Comparison of ENCODE assay signal across 19 cellular contexts in the genomic region with DNA sequence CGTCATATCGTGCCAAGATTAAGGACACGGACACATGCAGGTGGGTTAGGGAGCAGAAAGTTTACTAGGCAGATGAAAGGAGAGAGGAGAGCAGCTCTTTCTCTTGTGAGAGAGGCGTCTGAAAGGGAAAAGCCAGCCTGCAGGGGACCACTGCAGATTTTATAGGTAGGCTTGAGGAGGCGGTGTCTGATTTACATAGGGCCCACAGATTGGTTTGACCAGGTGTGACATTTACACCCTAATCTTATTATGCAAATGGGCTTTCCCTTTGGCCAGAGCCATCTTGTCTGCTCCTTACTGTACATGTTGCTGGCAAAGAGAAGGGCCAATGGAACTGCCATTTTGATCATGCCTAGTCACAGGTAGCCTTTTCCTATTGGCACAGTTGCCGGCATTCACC.
DNase-seq lines count a peak whose midpoint lies in the region; ATAC-seq, FAIRE-seq and TF ChIP-seq lines count a peak whose summit lies in the region.
"Had no signal": no experiment of that assay in that cellular context is flagged by ENCODE, and none has a peak within 500 bp of the region (broad histone marks: within the 10 kb centered on the region; RNA-seq: fewer than 3 reads in every experiment).

No MANE protein-coding gene starts in this region.

- no peak overlapping the region for H4K12ac ChIP-seq in trophoblast cell (ENCODE audit: low read depth, low read length)

- H3K4me1 ChIP-seq in K562 (replicated peaks in 1 of 2; ENCODE audit: control insufficient read depth in 2 of 2, insufficient read depth in 2 of 2, low read length in 2 of 2) (no peaks in the 10 kb centered on the region), trophoblast cell (ENCODE audit: control insufficient read depth in 1 of 2, insufficient read depth in 2 of 2, low read length in 2 of 2) (peaks cover 6 to 8% of the 10 kb centered on the region in 2 experiments)

- ATAC-seq in K562 (peak; percentile 42; the same call in 2 of the 3 replicates), GM19467 (IDR thresholded peaks at IDR 0.05; ENCODE audit: unreplicated experiment) (no peak)

- peak overlapping the region; percentile 30 for H2BK120ac ChIP-seq in trophoblast cell (ENCODE audit: insufficient read depth, low read length, poor library complexity)

- no peak for TF ChIP-seq POLR2A in K562 (conservative IDR thresholded peaks at IDR 0.05)

- H2AFZ ChIP-seq in K562 (ENCODE audit: low read depth, low read length) (no peak overlapping the region), trophoblast cell (ENCODE audit: insufficient read depth, low read length, poor library complexity) (no peak overlapping the region)
- H2AFZ ChIP-seq: PC-9 had no signal

- H2AK5ac ChIP-seq in trophoblast cell (ENCODE audit: low read length) = no peak overlapping the region

- H3K79me2 ChIP-seq in K562 (ENCODE audit: control insufficient read depth, insufficient read depth, low read length) (no peaks in the 10 kb centered on the region), trophoblast cell (ENCODE audit: control insufficient read depth, insufficient read depth, low read length, poor library complexity) (no peaks in the 10 kb centered on the region)

- no peak for TF ChIP-seq EP300 in K562 (IDR thresholded peaks at IDR 0.05; ENCODE audit: low read length)

- DNase-seq in ELF-1 (ENCODE audit: low read depth, low spot score) (peak; percentile 33), NAMALWA (ENCODE audit: low spot score) (peak; percentile 9), K562 (ENCODE audit: extremely low read depth in 1 of 4, low spot score in 3 of 4) (no peak), trophoblast cell (no peak), medulla oblongata (ENCODE audit: extremely low spot score) (no peak), HUDEP-2 (lab: John Stamatoyannopoulos, UW; ENCODE audit: unreplicated experiment in 76 of 76) (no peak)
- DNase-seq: DMS 273 treated with DMSO at 0.1 percent for 48 hours, DND-41, MM.1S, NCI-H1092 treated with DMSO at 0.1 percent for 48 hours, NCI-H187, NCI-H2171, PC-9, SIG-M5, T-helper 1 cell had no signal

- no TSS peak for BruUV-seq in K562 (replicated peaks; lab: Mats Ljungman, UMichigan)

- H3K9ac ChIP-seq in K562 (ENCODE audit: insufficient read depth in 1 of 2, low read depth in 2 of 2, low read length in 2 of 2) (no peak overlapping the region), trophoblast cell (ENCODE audit: low read length) (no peak overlapping the region)

- H4K91ac ChIP-seq in trophoblast cell (ENCODE audit: low read depth, low read length) = peak overlapping the region; percentile 55

- in situ Hi-C loops in K562 (cut with MboI) = no loop called here

- H2BK12ac ChIP-seq in trophoblast cell (ENCODE audit: low read length) = no peak overlapping the region

- H4K20me1 ChIP-seq in K562 (replicated peaks; ENCODE audit: control insufficient read depth, insufficient read depth, low read length) = no peaks in the 10 kb centered on the region

- no peak for TF ChIP-seq RAD21 in K562 (CRISPR knock-in tag; conservative IDR thresholded peaks at IDR 0.05 in 1 of 2, IDR thresholded peaks at IDR 0.05 in 1 of 2)

- H3K9me3 ChIP-seq in K562 (replicated peaks; ENCODE audit: control insufficient read depth, insufficient read depth, low read depth, low read length) (no peaks in the 10 kb centered on the region), trophoblast cell (ENCODE audit: insufficient read depth, low read depth, low read length) (no peaks in the 10 kb centered on the region)
- H3K9me3 ChIP-seq: HAP-1 had no signal

- H3K4me3 ChIP-seq in K562 (no peak overlapping the region), trophoblast cell (ENCODE audit: low read depth, low read length) (no peak overlapping the region)
- H3K4me3 ChIP-seq: HAP-1, PC-9 had no signal

- H3K79me1 ChIP-seq in trophoblast cell (ENCODE audit: low read length) = peaks cover 5% of the 10 kb centered on the region

- H2BK5ac ChIP-seq in trophoblast cell (ENCODE audit: low read depth, low read length, poor library complexity) = no peak overlapping the region

- H3K18ac ChIP-seq in trophoblast cell (ENCODE audit: low read length) = no peak overlapping the region

- WGBS in K562 (ENCODE audit: insufficient coverage, low coverage, missing lambda C conversion rate) = 0% methylated on average over 6 of the region's 6 CpGs
- WGBS in trophoblast cell (ENCODE audit: extremely low coverage, insufficient coverage, insufficient read length) = no CpG with 5 or more reads among the region's 6 CpGs

- no peak overlapping the region for H4K8ac ChIP-seq in trophoblast cell (ENCODE audit: low read depth, low read length)

- peaks cover 0 to 5% of the 10 kb centered on the region in 2 experiments; a peak in 1 of 5 replicates for H3K27me3 ChIP-seq in K562 (ENCODE audit: control insufficient read depth in 2 of 2, insufficient read depth in 2 of 2, low read length in 2 of 2)
- H3K27me3 ChIP-seq in trophoblast cell (ENCODE audit: insufficient read depth, low read length) = no peaks in the 10 kb centered on the region

- H3K27ac ChIP-seq in K562 (ENCODE audit: extremely low read depth, low read depth, low read length) = no peak overlapping the region
- H3K27ac ChIP-seq in trophoblast cell (ENCODE audit: low read depth, low read length) = no peak overlapping the region
- H3K27ac ChIP-seq: HL-60, PC-9 had no signal

- no peak overlapping the region for H3K4ac ChIP-seq in trophoblast cell (ENCODE audit: low read depth, low read length)

- no peak overlapping the region for H3K4me2 ChIP-seq in K562 (ENCODE audit: insufficient read depth, low read length)
- H3K4me2 ChIP-seq in trophoblast cell (ENCODE audit: low read length) = no peak overlapping the region
- H3K4me2 ChIP-seq: PC-9 had no signal

- H3K9me1 ChIP-seq in K562 (ENCODE audit: control insufficient read depth, insufficient read depth, low read length) = no peaks in the 10 kb centered on the region

- CTCF ChIA-PET in K562 (lab: Yijun Ruan, JAX; ENCODE audit: low intra/inter-chr PET ratio) = no interaction called here

- TF ChIP-seq CTCF in K562 (IDR thresholded peaks at IDR 0.05 in 2 of 3, conservative IDR thresholded peaks at IDR 0.05 in 1 of 3; ENCODE audit: insufficient read depth in 2 of 3, low read depth in 1 of 3, low read length in 3 of 3) = no peak

- POLR2A ChIA-PET in K562 (lab: Yijun Ruan, JAX) = no interaction called here

- no peaks in the 10 kb centered on the region for H3K36me3 ChIP-seq in K562 (ENCODE audit: control insufficient read depth, insufficient read depth, low read length)
- no peaks in the 10 kb centered on the region for H3K36me3 ChIP-seq in trophoblast cell (ENCODE audit: control insufficient read depth in 1 of 2, insufficient read depth in 2 of 2, low read length in 2 of 2)
- H3K36me3 ChIP-seq: HAP-1 had no signal

- FAIRE-seq in K562 (lab: Jason Lieb, UNC) = no peak
- FAIRE-seq: G401.6 had no signal

- no peak overlapping the region for H3K14ac ChIP-seq in trophoblast cell (ENCODE audit: low read length)

- no peak overlapping the region for H3K23ac ChIP-seq in trophoblast cell (ENCODE audit: low read length)

- intact Hi-C loops in K562 (cut with micrococcal nuclease) = no loop called here

TF ChIP-seq in K562, 482 proteins besides CTCF, POLR2A, EP300 and RAD21 (continues in another document):
- TF ChIP-seq, protein P1, sequence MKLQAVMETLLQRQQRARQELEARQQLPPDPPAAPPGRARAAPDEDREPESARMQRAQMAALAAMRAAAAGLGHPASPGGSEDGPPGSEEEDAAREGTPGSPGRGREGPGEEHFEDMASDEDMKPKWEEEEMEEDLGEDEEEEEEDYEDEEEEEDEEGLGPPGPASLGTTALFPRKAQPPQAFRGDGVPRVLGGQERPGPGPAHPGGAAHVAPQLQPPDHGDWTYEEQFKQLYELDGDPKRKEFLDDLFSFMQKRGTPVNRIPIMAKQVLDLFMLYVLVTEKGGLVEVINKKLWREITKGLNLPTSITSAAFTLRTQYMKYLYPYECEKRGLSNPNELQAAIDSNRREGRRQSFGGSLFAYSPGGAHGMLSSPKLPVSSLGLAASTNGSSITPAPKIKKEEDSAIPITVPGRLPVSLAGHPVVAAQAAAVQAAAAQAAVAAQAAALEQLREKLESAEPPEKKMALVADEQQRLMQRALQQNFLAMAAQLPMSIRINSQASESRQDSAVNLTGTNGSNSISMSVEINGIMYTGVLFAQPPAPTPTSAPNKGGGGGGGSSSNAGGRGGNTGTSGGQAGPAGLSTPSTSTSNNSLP (IDR thresholded peaks at IDR 0.05; ENCODE audit: borderline replicate concordance, low read depth, low read length) = no peak
- TF ChIP-seq ILF3 (IDR thresholded peaks at IDR 0.05; ENCODE audit: borderline replicate concordance) (no peak), CBFA2T2 (conservative IDR thresholded peaks at IDR 0.05) (no peak), ZFPM2 (CRISPR knock-in tag; IDR thresholded peaks at IDR 0.05) (no peak), PYGO2 (tag; IDR thresholded peaks at IDR 0.05) (no peak), NFIC (IDR thresholded peaks at IDR 0.05) (no peak), FIP1L1 (IDR thresholded peaks at IDR 0.05; ENCODE audit: low read depth, low read length, poor library complexity, severe bottlenecking) (no peak)
- TF ChIP-seq, protein P2, sequence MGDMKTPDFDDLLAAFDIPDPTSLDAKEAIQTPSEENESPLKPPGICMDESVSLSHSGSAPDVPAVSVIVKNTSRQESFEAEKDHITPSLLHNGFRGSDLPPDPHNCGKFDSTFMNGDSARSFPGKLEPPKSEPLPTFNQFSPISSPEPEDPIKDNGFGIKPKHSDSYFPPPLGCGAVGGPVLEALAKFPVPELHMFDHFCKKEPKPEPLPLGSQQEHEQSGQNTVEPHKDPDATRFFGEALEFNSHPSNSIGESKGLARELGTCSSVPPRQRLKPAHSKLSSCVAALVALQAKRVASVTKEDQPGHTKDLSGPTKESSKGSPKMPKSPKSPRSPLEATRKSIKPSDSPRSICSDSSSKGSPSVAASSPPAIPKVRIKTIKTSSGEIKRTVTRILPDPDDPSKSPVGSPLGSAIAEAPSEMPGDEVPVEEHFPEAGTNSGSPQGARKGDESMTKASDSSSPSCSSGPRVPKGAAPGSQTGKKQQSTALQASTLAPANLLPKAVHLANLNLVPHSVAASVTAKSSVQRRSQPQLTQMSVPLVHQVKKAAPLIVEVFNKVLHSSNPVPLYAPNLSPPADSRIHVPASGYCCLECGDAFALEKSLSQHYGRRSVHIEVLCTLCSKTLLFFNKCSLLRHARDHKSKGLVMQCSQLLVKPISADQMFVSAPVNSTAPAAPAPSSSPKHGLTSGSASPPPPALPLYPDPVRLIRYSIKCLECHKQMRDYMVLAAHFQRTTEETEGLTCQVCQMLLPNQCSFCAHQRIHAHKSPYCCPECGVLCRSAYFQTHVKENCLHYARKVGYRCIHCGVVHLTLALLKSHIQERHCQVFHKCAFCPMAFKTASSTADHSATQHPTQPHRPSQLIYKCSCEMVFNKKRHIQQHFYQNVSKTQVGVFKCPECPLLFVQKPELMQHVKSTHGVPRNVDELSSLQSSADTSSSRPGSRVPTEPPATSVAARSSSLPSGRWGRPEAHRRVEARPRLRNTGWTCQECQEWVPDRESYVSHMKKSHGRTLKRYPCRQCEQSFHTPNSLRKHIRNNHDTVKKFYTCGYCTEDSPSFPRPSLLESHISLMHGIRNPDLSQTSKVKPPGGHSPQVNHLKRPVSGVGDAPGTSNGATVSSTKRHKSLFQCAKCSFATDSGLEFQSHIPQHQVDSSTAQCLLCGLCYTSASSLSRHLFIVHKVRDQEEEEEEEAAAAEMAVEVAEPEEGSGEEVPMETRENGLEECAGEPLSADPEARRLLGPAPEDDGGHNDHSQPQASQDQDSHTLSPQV (IDR thresholded peaks at IDR 0.05) = no peak

Comparison
In these comparisons a context has a peak if more than half of its experiments do, and no peak if none do; other contexts are left out.
1. DNase-seq: peak in ELF-1 (single experiment) and NAMALWA (single experiment); none in K562 (0 of 4), trophoblast cell (0 of 2), medulla oblongata (single experiment) and HUDEP-2 (0 of 76).